In the genomic region with DNA sequence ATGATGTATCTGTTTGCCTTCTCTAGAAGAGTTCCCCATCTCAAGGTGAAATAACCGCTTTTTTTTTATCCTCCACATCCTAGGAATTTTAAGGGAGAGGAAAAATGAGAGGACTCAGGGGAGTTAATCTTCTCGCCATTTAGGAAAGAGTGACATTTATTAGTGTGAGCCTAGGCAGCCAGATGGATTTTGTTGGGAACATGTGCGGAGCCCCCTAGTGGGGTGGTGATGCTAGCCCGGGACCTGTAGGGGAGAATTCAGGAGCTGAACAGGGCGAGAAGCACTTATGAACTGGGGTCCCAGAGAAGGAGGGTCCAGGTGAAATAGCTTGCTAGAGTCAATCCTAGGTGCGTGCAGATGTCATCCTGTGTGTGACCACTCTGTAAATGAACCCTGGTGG, we compare ENCODE assay signal across 12 cellular contexts. TPM values are rescaled to one million over a fixed set of nuclear protein-coding genes. Genes with fewer than 3 reads are reported as not detected.
A peak's percentile ranks its signal among the peaks of the same experiment; 100 is the strongest.
DNase-seq lines count a peak whose midpoint lies in the region; ATAC-seq and TF ChIP-seq lines count a peak whose summit lies in the region.
"Had no signal": no experiment of that assay in that cellular context is flagged by ENCODE, and none has a peak within 500 bp of the region (broad histone marks: within the 10 kb centered on the region; RNA-seq: fewer than 3 reads in every experiment).

No MANE protein-coding gene starts in this region.

- H3K27ac Mint-ChIP-seq in activated naive CD4-positive, alpha-beta T cell treated with anti-CD3 and anti-CD28 coated beads, Interleukin-2, amount 50 U/mL, for 72 hours, result no peak overlapping the region

- H3K79me2 ChIP-seq in PC-9 (ENCODE audit: low read depth), result no peaks in the 10 kb centered on the region

- DNase-seq in AG09319 (ENCODE audit: extremely low read depth, low read depth) (no peak), GM03348 (ENCODE audit: low spot score) (peak; percentile 12), PC-9 (no peak), foreskin fibroblast (peak in 1 of 2 donors; percentile 27), NCI-H446 treated with DMSO at 0.1 percent for 48 hours (lab: John Stamatoyannopoulos, UW) (no peak), medulla oblongata (ENCODE audit: extremely low spot score) (no peak)
- no peak for DNase-seq in activated naive CD4-positive, alpha-beta T cell treated with anti-CD3 and anti-CD28 coated beads, Interleukin-2, amount 50 U/mL, for 72 hours (ENCODE audit: low spot score in 2 of 2)
- DNase-seq: GDM1; stimulated activated CD4-positive, alpha-beta T cell treated with anti-CD3 and anti-CD28 coated beads, Interleukin-4, amount 100 ng/mL, for 1 hour; transverse colon had no signal

- H3K27me3 ChIP-seq in PC-9 (ENCODE audit: insufficient read depth, low read depth), result no peaks in the 10 kb centered on the region
- H3K27me3 ChIP-seq: transverse colon had no signal

- no peak overlapping the region for H3K27ac ChIP-seq in PC-9
- H3K27ac ChIP-seq: transverse colon had no signal

- no peaks in the 10 kb centered on the region for H3K4me1 ChIP-seq in PC-9 (replicated peaks; ENCODE audit: insufficient read depth)
- H3K4me1 ChIP-seq: transverse colon had no signal

- no peaks in the 10 kb centered on the region for H3K9me2 ChIP-seq in PC-9 (ENCODE audit: insufficient read depth)

- no peak overlapping the region for H3K4me2 ChIP-seq in PC-9

- intact Hi-C loops in PC-9 (cut with micrococcal nuclease; ENCODE audit: unreplicated experiment), result no loop called here

- no peak for ATAC-seq in GM21723 (IDR thresholded peaks at IDR 0.05; ENCODE audit: unreplicated experiment)
- ATAC-seq in activated naive CD4-positive, alpha-beta T cell treated with anti-CD3 and anti-CD28 coated beads, Interleukin-2, amount 50 U/mL, for 72 hours, result no peak

- H3K36me3 Mint-ChIP-seq in activated naive CD4-positive, alpha-beta T cell treated with anti-CD3 and anti-CD28 coated beads, Interleukin-2, amount 50 U/mL, for 72 hours, result peaks cover 6 to 8% of the 10 kb centered on the region in 2 donors

- TF ChIP-seq CTCF in AG09319 (IDR thresholded peaks at IDR 0.05; ENCODE audit: low read depth, low read length), result peak; percentile 21
- 0 out of 2 replicates have a peak, but pooled peaks have one; percentile 23 for TF ChIP-seq CTCF in PC-9 (conservative IDR thresholded peaks at IDR 0.05)
- peak; percentile 37 for TF ChIP-seq CTCF in foreskin fibroblast (IDR thresholded peaks at IDR 0.05; ENCODE audit: low read depth, low read length)

- no TSS peak for BruUV-seq in PC-9 (replicated peaks; lab: Mats Ljungman, UMichigan)

- CTCF ChIA-PET in PC-9 (lab: Charles Lee), result no interaction called here

- no peaks in the 10 kb centered on the region; the same call in 1 of the 2 replicates for H4K20me1 ChIP-seq in PC-9 (ENCODE audit: insufficient read depth)

- H3K36me3 ChIP-seq in PC-9 (ENCODE audit: low read depth), result no peaks in the 10 kb centered on the region

- no peaks in the 10 kb centered on the region for H3F3A ChIP-seq in PC-9 (ENCODE audit: insufficient read depth, low read depth)

- H3K9me3 ChIP-seq in PC-9 (ENCODE audit: insufficient read depth, low read depth), result no peaks in the 10 kb centered on the region
- H3K9me3 ChIP-seq: transverse colon had no signal

- POLR2A ChIA-PET in PC-9 (lab: Charles Lee; ENCODE audit: unreplicated experiment), result interaction anchor here (0.5 to 0.6 kb wide), 2 partner anchors 36 to 76 kb away, joined by 3 to 9 read pairs; no protein-coding TSS in a partner anchor

- H2AFZ ChIP-seq in PC-9, result no peak overlapping the region

- H3K4me3 ChIP-seq in PC-9, result no peak overlapping the region
- no peak overlapping the region for H3K4me3 ChIP-seq in foreskin fibroblast (ENCODE audit: low read depth in 1 of 2, low read length in 2 of 2)
- H3K4me3 ChIP-seq: transverse colon had no signal

- H3K9me3 Mint-ChIP-seq in activated naive CD4-positive, alpha-beta T cell treated with anti-CD3 and anti-CD28 coated beads, Interleukin-2, amount 50 U/mL, for 72 hours, result no peaks in the 10 kb centered on the region

RNA-seq across cellular contexts. Expression of a gene that starts 10.7 kb away (rescaled TPM):
- total RNA-seq in PC-9 (2021), result 5.0 and 8.2 TPM in 2 replicates
- 10 to 100 TPM; 12.4 to 16.3 TPM for total RNA-seq in activated naive CD4-positive, alpha-beta T cell treated with anti-CD3 and anti-CD28 coated beads, Interleukin-2, amount 50 U/mL, for 72 hours

RNA-seq across cellular contexts. Expression of a gene that starts 25.6 kb away (rescaled TPM):
- total RNA-seq in PC-9 (2021), result not detected in 2 replicates
- total RNA-seq in activated naive CD4-positive, alpha-beta T cell treated with anti-CD3 and anti-CD28 coated beads, Interleukin-2, amount 50 U/mL, for 72 hours, result under 1 TPM; 0.05 to 0.10 TPM
- total RNA-seq: RPMI7951 had no signal
